In the genomic region with DNA sequence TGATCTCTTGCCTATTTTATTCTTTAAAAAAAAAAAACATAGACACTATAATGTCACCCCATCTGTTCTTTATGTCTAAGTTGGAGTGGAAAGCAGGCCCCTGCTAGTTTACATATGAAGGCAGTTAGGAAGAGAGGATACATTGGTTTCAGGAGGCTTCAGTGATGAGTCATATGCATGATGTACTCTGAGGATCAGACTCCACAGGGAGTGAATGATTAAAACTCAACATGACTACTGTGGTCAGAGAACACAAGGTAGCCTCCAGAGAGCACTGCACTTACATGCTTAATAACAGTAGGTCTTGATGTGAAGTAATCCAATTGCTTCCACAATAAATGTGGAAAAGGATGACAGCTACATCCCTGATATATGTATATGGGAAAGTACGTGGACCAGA, we compare ENCODE assay signal across 14 cellular contexts. TPM values are rescaled to one million over a fixed set of nuclear protein-coding genes. Genes with fewer than 3 reads are reported as not detected.
A peak's percentile ranks its signal among the peaks of the same experiment; 100 is the strongest.
DNase-seq lines count a peak whose midpoint lies in the region; ATAC-seq and TF ChIP-seq lines count a peak whose summit lies in the region.
"Had no signal": no experiment of that assay in that cellular context is flagged by ENCODE, and none has a peak within 500 bp of the region (broad histone marks: within the 10 kb centered on the region; RNA-seq: fewer than 3 reads in every experiment).

No MANE protein-coding gene starts in this region.

- H3K4me3 Mint-ChIP-seq in chondrocyte (ENCODE audit: unreplicated experiment), result no peak overlapping the region
- H3K4me3 Mint-ChIP-seq: activated CD4-positive, alpha-beta memory T cell treated with anti-CD3 and anti-CD28 coated beads, Interleukin-2, amount 10 ng/mL, durations not matched to agents 7 days and 5 days; CD8-positive, alpha-beta memory T cell; natural killer cell had no signal

- H3K9me3 Mint-ChIP-seq in chondrocyte (ENCODE audit: low read depth), result peaks cover 11% of the 10 kb centered on the region
- H3K9me3 Mint-ChIP-seq: activated CD4-positive, alpha-beta memory T cell treated with anti-CD3 and anti-CD28 coated beads, Interleukin-2, amount 10 ng/mL, durations not matched to agents 7 days and 5 days; natural killer cell had no signal

- H3K27me3 Mint-ChIP-seq in chondrocyte (ENCODE audit: low read depth), result peaks cover 21% of the 10 kb centered on the region

- H4K20me1 ChIP-seq in osteoblast (ENCODE audit: insufficient read depth, low read length), result no peaks in the 10 kb centered on the region

- no peaks in the 10 kb centered on the region for H3K4me1 ChIP-seq in osteoblast (ENCODE audit: insufficient read depth, low read length)
- H3K4me1 ChIP-seq: Peyer's patch, right lobe of liver, testis had no signal

- H3K27ac ChIP-seq in osteoblast (ENCODE audit: low read depth, low read length), result no peak overlapping the region
- no peak overlapping the region for H3K27ac ChIP-seq in coronary artery
- H3K27ac ChIP-seq: Peyer's patch, right lobe of liver, testis had no signal

- H3K36me3 Mint-ChIP-seq in chondrocyte (ENCODE audit: low read depth), result no peaks in the 10 kb centered on the region
- H3K36me3 Mint-ChIP-seq: natural killer cell had no signal

- H2AFZ ChIP-seq in osteoblast (ENCODE audit: low read length), result no peak overlapping the region

- H3K27me3 ChIP-seq in MG63 (peaks cover 6% of the 10 kb centered on the region; the same call in 1 of the 2 replicates), osteoblast (ENCODE audit: insufficient read depth, low read length) (no peaks in the 10 kb centered on the region)
- H3K27me3 ChIP-seq: Peyer's patch, right lobe of liver, testis had no signal

- ATAC-seq in GM19397 (IDR thresholded peaks at IDR 0.05; ENCODE audit: unreplicated experiment) (no peak), left ventricle myocardium superior (no peak)
- ATAC-seq: natural killer cell, right lobe of liver had no signal

- intact Hi-C loops in left ventricle myocardium superior (cut with micrococcal nuclease), result no loop called here

- no peak overlapping the region for H3K27ac Mint-ChIP-seq in chondrocyte (ENCODE audit: unreplicated experiment)
- H3K27ac Mint-ChIP-seq: activated CD4-positive, alpha-beta memory T cell treated with anti-CD3 and anti-CD28 coated beads, Interleukin-2, amount 10 ng/mL, durations not matched to agents 7 days and 5 days; CD8-positive, alpha-beta memory T cell; natural killer cell had no signal

- H3K36me3 ChIP-seq in MG63 (no peaks in the 10 kb centered on the region), osteoblast (ENCODE audit: insufficient read depth, low read length) (no peaks in the 10 kb centered on the region)
- H3K36me3 ChIP-seq: Peyer's patch, right lobe of liver had no signal

- no peaks in the 10 kb centered on the region for H3K4me1 Mint-ChIP-seq in chondrocyte (ENCODE audit: low read depth)
- H3K4me1 Mint-ChIP-seq: activated CD4-positive, alpha-beta memory T cell treated with anti-CD3 and anti-CD28 coated beads, Interleukin-2, amount 10 ng/mL, durations not matched to agents 7 days and 5 days; CD8-positive, alpha-beta memory T cell; natural killer cell had no signal

- H3K79me2 ChIP-seq in osteoblast (ENCODE audit: insufficient read depth, low read length), result no peaks in the 10 kb centered on the region

- DNase-seq in EL (peak; percentile 56), MG63 (peak; percentile 29), chondrocyte (ENCODE audit: low spot score) (no peak), osteoblast (ENCODE audit: insufficient read length, low spot score, missing footprints) (peak; percentile 50), coronary artery (ENCODE audit: low spot score) (no peak), left ventricle myocardium superior (no peak)
- DNase-seq: activated CD4-positive, alpha-beta memory T cell treated with anti-CD3 and anti-CD28 coated beads, Interleukin-2, amount 10 ng/mL, durations not matched to agents 7 days and 5 days; CD8-positive, alpha-beta memory T cell; natural killer cell; NCI-H345; Peyer's patch; right lobe of liver; testis had no signal

- H3K9me3 ChIP-seq in MG63 (0 out of 2 replicates have a peak, but pooled peaks cover 2% of the 10 kb centered on the region), osteoblast (ENCODE audit: low read depth, low read length) (no peaks in the 10 kb centered on the region)
- H3K9me3 ChIP-seq: Peyer's patch, right lobe of liver, testis had no signal

- H3K4me3 ChIP-seq in MG63 (no peak overlapping the region), osteoblast (ENCODE audit: insufficient read depth, low read length) (no peak overlapping the region), coronary artery (no peak overlapping the region)
- H3K4me3 ChIP-seq: Peyer's patch, right lobe of liver, testis had no signal

- TF ChIP-seq CTCF in chondrocyte (IDR thresholded peaks at IDR 0.05) (peak; percentile 13), osteoblast (IDR thresholded peaks at IDR 0.05; ENCODE audit: extremely low read depth, low read depth, low read length) (no peak), coronary artery (IDR thresholded peaks at IDR 0.05) (no peak)

- no peak overlapping the region for H3K4me2 ChIP-seq in osteoblast (ENCODE audit: insufficient read depth, low read length)

RNA-seq across cellular contexts. Expression of a gene that starts 22.7 kb away (rescaled TPM):
- not detected in 2 replicates for total RNA-seq in MG63 (2014; rRNA removed; shearing (Covaris generic); ENCODE audit: low replicate concordance)
- total RNA-seq in chondrocyte (0.07 to 0.49 TPM in 2 of 3 replicates, not detected in the other), osteoblast (not detected in 2 replicates), left ventricle myocardium superior (not detected)
- total RNA-seq: activated CD4-positive, alpha-beta memory T cell treated with anti-CD3 and anti-CD28 coated beads, Interleukin-2, amount 10 ng/mL, durations not matched to agents 7 days and 5 days had no signal

Comparison
In these comparisons a context has a peak if more than half of its experiments do, and no peak if none do; other contexts are left out.
1. DNase-seq: peak in EL (single experiment), MG63 (single experiment) and osteoblast (single experiment); none in chondrocyte (single experiment), coronary artery (single experiment) and left ventricle myocardium superior (single experiment).